In the genomic region with DNA sequence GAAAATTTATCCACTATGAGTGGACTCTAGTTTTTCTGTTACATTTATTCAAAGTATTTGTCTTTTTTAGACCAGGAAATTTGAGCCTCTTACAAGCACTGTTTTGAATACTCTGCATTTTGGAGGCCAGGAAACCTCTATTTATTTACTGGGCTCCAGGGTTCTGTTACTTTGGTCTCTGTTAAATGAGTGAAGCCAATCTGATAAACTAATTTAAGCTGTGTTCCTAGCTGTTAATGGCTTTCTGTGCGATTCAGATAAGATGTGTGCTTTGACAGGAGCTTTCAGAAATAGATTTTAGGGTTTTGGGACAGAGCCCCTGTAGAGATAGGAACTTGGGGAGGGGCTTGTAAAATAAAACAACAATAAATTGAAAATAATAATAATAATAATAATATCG, we compare ENCODE assay signal across 17 cellular contexts. TPM values are rescaled to one million over a fixed set of nuclear protein-coding genes. Genes with fewer than 3 reads are reported as not detected.
DNase-seq lines count a peak whose midpoint lies in the region; ATAC-seq, FAIRE-seq and TF ChIP-seq lines count a peak whose summit lies in the region.
"Had no signal": no experiment of that assay in that cellular context is flagged by ENCODE, and none has a peak within 500 bp of the region (broad histone marks: within the 10 kb centered on the region; RNA-seq: fewer than 3 reads in every experiment).

No MANE protein-coding gene starts in this region.

- no TSS peak for BruUV-seq in mammary epithelial cell (replicated peaks; lab: Mats Ljungman, UMichigan)
- BruUV-seq in endothelial cell of umbilical vein (replicated peaks; lab: Mats Ljungman, UMichigan): no TSS peak

- H3K4me3 ChIP-seq in breast epithelium (no peak overlapping the region), mammary epithelial cell (replicated peaks in 1 of 3; ENCODE audit: insufficient read depth in 1 of 3, low read depth in 2 of 3, low read length in 3 of 3) (no peak overlapping the region), endothelial cell of umbilical vein (replicated peaks in 1 of 3; ENCODE audit: insufficient read depth in 1 of 3, low read depth in 1 of 3, low read length in 3 of 3) (no peak overlapping the region), MG63 (no peak overlapping the region)

- intact Hi-C loops in breast epithelium (cut with DNase I; ENCODE audit: low total_unique reads): no loop called here
- intact Hi-C loops in mammary epithelial cell (cut with micrococcal nuclease): no loop called here
- intact Hi-C loops in endothelial cell of umbilical vein (cut with micrococcal nuclease): no loop called here

- no peaks in the 10 kb centered on the region for H3K9me3 ChIP-seq in breast epithelium
- no peaks in the 10 kb centered on the region for H3K9me3 ChIP-seq in mammary epithelial cell (replicated peaks; ENCODE audit: insufficient read depth, low read length)
- no peaks in the 10 kb centered on the region for H3K9me3 ChIP-seq in endothelial cell of umbilical vein (replicated peaks; ENCODE audit: control insufficient read depth, insufficient read depth, low read length)
- H3K9me3 ChIP-seq in MG63: no peaks in the 10 kb centered on the region

- H3K36me3 ChIP-seq in breast epithelium: no peaks in the 10 kb centered on the region
- no peaks in the 10 kb centered on the region for H3K36me3 ChIP-seq in mammary epithelial cell (ENCODE audit: insufficient read depth, low read length)
- no peaks in the 10 kb centered on the region for H3K36me3 ChIP-seq in endothelial cell of umbilical vein (ENCODE audit: control insufficient read depth in 2 of 2, extremely low read depth in 1 of 2, insufficient read depth in 2 of 2, low read length in 2 of 2)
- no peaks in the 10 kb centered on the region for H3K36me3 ChIP-seq in MG63

- FAIRE-seq in endothelial cell of umbilical vein (lab: Jason Lieb, UNC): no peak

- H4K20me1 ChIP-seq in mammary epithelial cell (ENCODE audit: insufficient read depth, low read length) (no peaks in the 10 kb centered on the region), endothelial cell of umbilical vein (replicated peaks; ENCODE audit: control insufficient read depth, extremely low read depth, insufficient read depth, low read length) (no peaks in the 10 kb centered on the region)

- CTCF ChIA-PET in mammary epithelial cell (lab: Charles Lee; ENCODE audit: low non-redundant PET): no interaction called here
- CTCF ChIA-PET in endothelial cell of umbilical vein (lab: Charles Lee): interaction anchor here (1.2 to 2.7 kb wide), 4 partner anchors 14 to 550 kb away, joined by 3 to 16 read pairs (median 4); no protein-coding TSS in a partner anchor

- in situ Hi-C loops in mammary epithelial cell (cut with MboI; ENCODE audit: low sequenced_read_pairs in 2 of 2): no loop called here

- H3K4me2 ChIP-seq in mammary epithelial cell (ENCODE audit: insufficient read depth, low read depth, low read length) (no peak overlapping the region), endothelial cell of umbilical vein (ENCODE audit: insufficient read depth, low read length) (no peak overlapping the region)

- dilution Hi-C loops in mammary epithelial cell (cut with HindIII; ENCODE audit: low sequenced_read_pairs) (no loop called here), endothelial cell of umbilical vein (cut with MboI; ENCODE audit: extremely low pct_ligation_motif_present, low sequenced_read_pairs) (no loop called here)

- ATAC-seq in GM21723 (IDR thresholded peaks at IDR 0.05; ENCODE audit: unreplicated experiment) (no peak), GM18517 (IDR thresholded peaks at IDR 0.05; ENCODE audit: unreplicated experiment) (no peak)

- DNase-seq in breast epithelium (ENCODE audit: low spot score in 2 of 2): no peak
- no peak for DNase-seq in mammary epithelial cell
- DNase-seq in SK-N-DZ (ENCODE audit: low spot score): peak; percentile 38
- peak; percentile 28 for DNase-seq in endothelial cell of umbilical vein (ENCODE audit: low read depth, low spot score)
- DNase-seq in MG63: no peak
- DNase-seq: 8988T; C1 segment of cervical spinal cord; CD4-positive, alpha-beta T cell; DMS153; DMS79 treated with DMSO at 0.1 percent for 48 hours; EL; GDM1; GOT3; H9 had no signal

- H3K9ac ChIP-seq in mammary epithelial cell (ENCODE audit: insufficient read depth, low read length) (no peak overlapping the region), endothelial cell of umbilical vein (replicated peaks; ENCODE audit: extremely low read depth, insufficient read depth, low read length) (no peak overlapping the region)

- WGBS in mammary epithelial cell (ENCODE audit: low coverage, missing lambda C conversion rate): 97% methylated on average over 2 of the region's 2 CpGs

- no peak overlapping the region for H2AFZ ChIP-seq in mammary epithelial cell (ENCODE audit: low read depth, low read length)
- no peak overlapping the region for H2AFZ ChIP-seq in endothelial cell of umbilical vein (ENCODE audit: low read depth, low read length)

- H3K79me2 ChIP-seq in mammary epithelial cell (ENCODE audit: insufficient read depth, low read length): no peaks in the 10 kb centered on the region
- H3K79me2 ChIP-seq in endothelial cell of umbilical vein (ENCODE audit: control insufficient read depth, insufficient read depth, low read length): no peaks in the 10 kb centered on the region

- TF ChIP-seq CTCF in breast epithelium (IDR thresholded peaks at IDR 0.05): no peak
- no peak for TF ChIP-seq CTCF in mammary epithelial cell (conservative IDR thresholded peaks at IDR 0.05 in 1 of 2, IDR thresholded peaks at IDR 0.05 in 1 of 2; ENCODE audit: extremely low read depth in 1 of 2, insufficient read depth in 1 of 2, low read depth in 1 of 2, low read length in 2 of 2)
- TF ChIP-seq CTCF in endothelial cell of umbilical vein (IDR thresholded peaks at IDR 0.05; ENCODE audit: extremely low read depth in 1 of 2, insufficient read depth in 1 of 2, low read depth in 1 of 2, low read length in 2 of 2): no peak

- POLR2A ChIA-PET in endothelial cell of umbilical vein (lab: Charles Lee): no interaction called here

- H3K4me1 ChIP-seq in breast epithelium (peaks cover 0 to 7% of the 10 kb centered on the region in 2 donors), mammary epithelial cell (ENCODE audit: insufficient read depth, low read length) (peaks cover 14% of the 10 kb centered on the region), endothelial cell of umbilical vein (ENCODE audit: control insufficient read depth, extremely low read depth, insufficient read depth, low read length) (no peaks in the 10 kb centered on the region)

- H3K27me3 ChIP-seq in breast epithelium: no peaks in the 10 kb centered on the region
- no peaks in the 10 kb centered on the region for H3K27me3 ChIP-seq in mammary epithelial cell (ENCODE audit: insufficient read depth, low read length)
- H3K27me3 ChIP-seq in endothelial cell of umbilical vein (ENCODE audit: control insufficient read depth in 2 of 2, insufficient read depth in 2 of 2, low read length in 2 of 2): no peaks in the 10 kb centered on the region
- H3K27me3 ChIP-seq in MG63: peaks cover 3% of the 10 kb centered on the region; the same call in 1 of the 2 replicates

- TF ChIP-seq POLR2A in breast epithelium (IDR thresholded peaks at IDR 0.05): no peak
- TF ChIP-seq POLR2A in endothelial cell of umbilical vein (IDR thresholded peaks at IDR 0.05; ENCODE audit: low read depth, low read length): no peak

- H3K9me1 ChIP-seq in endothelial cell of umbilical vein (replicated peaks; ENCODE audit: control insufficient read depth, extremely low read depth, insufficient read depth, low read length): no peaks in the 10 kb centered on the region

- H3K27ac ChIP-seq in breast epithelium (peak overlapping the region; percentile 59 to 87), mammary epithelial cell (ENCODE audit: insufficient read depth, low read depth, low read length) (no peak overlapping the region), endothelial cell of umbilical vein (ENCODE audit: insufficient read depth, low read depth, low read length) (no peak overlapping the region)

TF ChIP-seq in endothelial cell of umbilical vein, 7 proteins besides CTCF, POLR2A, EP300 and RAD21:
- TF ChIP-seq POLR2AphosphoS5 (IDR thresholded peaks at IDR 0.05; ENCODE audit: insufficient read depth, low read depth, low read length): no peak

RNA-seq across cellular contexts. Expression of gene ACKR1, which starts 23.9 kb away (rescaled TPM):
- total RNA-seq in breast epithelium (10 to 100 TPM; 32.3 to 83.2 (median 81.9) TPM), mammary epithelial cell (not detected), endothelial cell of umbilical vein (0.15 and 0.85 TPM in 2 replicates)
- polyA plus RNA-seq in mammary epithelial cell (not detected), endothelial cell of umbilical vein (1.3 and 1.4 TPM in 2 replicates)
- polyA minus RNA-seq in mammary epithelial cell (not detected), endothelial cell of umbilical vein (0.51 and 1.4 TPM in 2 replicates)
- polyA plus RNA-seq in SK-N-DZ (2014; cell fraction: cytosol; rRNA removed): 0.08 and 0.31 TPM in 2 replicates
- polyA plus RNA-seq in SK-N-DZ (2014; cell fraction: nucleus; rRNA removed): 0.13 and 0.97 TPM in 2 replicates
- 0.93 and 1.0 TPM in 2 replicates for polyA plus RNA-seq in endothelial cell of umbilical vein (2011; cell fraction: cytosol; rRNA removed)
- polyA plus RNA-seq in endothelial cell of umbilical vein (2011; cell fraction: nucleus; rRNA removed): 4.1 and 5.0 TPM in 2 replicates
- 0.52 and 0.82 TPM in 2 replicates for polyA plus RNA-seq in endothelial cell of umbilical vein (2012)
- polyA minus RNA-seq in endothelial cell of umbilical vein (2011; cell fraction: cytosol; rRNA and poly(A)+ RNA removed): not detected
- 0.43 and 1.8 TPM in 2 replicates for polyA minus RNA-seq in endothelial cell of umbilical vein (2011; cell fraction: nucleus; rRNA and poly(A)+ RNA removed)
- not detected in 2 replicates for total RNA-seq in MG63 (2014; rRNA removed; shearing (Covaris generic); ENCODE audit: low replicate concordance)
- total RNA-seq: B cell; CD4-positive, alpha-beta T cell had no signal

RNA-seq across cellular contexts. Expression of gene CADM3, which starts 57.1 kb away (rescaled TPM):
- total RNA-seq in breast epithelium (10 to 100 TPM in 2 of 3 donors, 1 to 10 TPM in 1; 5.2 to 22.6 (median 15.2) TPM), mammary epithelial cell (under 1 TPM in 1 of 2 donors, not detected in 1; 0.67 TPM), endothelial cell of umbilical vein (2.7 and 4.1 TPM in 2 replicates)
- polyA plus RNA-seq in mammary epithelial cell (0.03 TPM), endothelial cell of umbilical vein (6.0 and 6.9 TPM in 2 replicates)
- polyA minus RNA-seq in mammary epithelial cell (not detected), endothelial cell of umbilical vein (3.1 and 6.6 TPM in 2 replicates)
- polyA plus RNA-seq in SK-N-DZ (2014; cell fraction: cytosol; rRNA removed): 9.9 and 11.3 TPM in 2 replicates
- polyA plus RNA-seq in SK-N-DZ (2014; cell fraction: nucleus; rRNA removed): 4.1 and 5.1 TPM in 2 replicates
- 8.2 and 11.1 TPM in 2 replicates for polyA plus RNA-seq in endothelial cell of umbilical vein (2011; cell fraction: cytosol; rRNA removed)
- polyA plus RNA-seq in endothelial cell of umbilical vein (2011; cell fraction: nucleus; rRNA removed): 6.8 and 9.4 TPM in 2 replicates
- polyA plus RNA-seq in endothelial cell of umbilical vein (2012): 5.6 and 7.1 TPM in 2 replicates
- polyA minus RNA-seq in endothelial cell of umbilical vein (2011; cell fraction: cytosol; rRNA and poly(A)+ RNA removed): not detected
- polyA minus RNA-seq in endothelial cell of umbilical vein (2011; cell fraction: nucleus; rRNA and poly(A)+ RNA removed): 1.2 and 2.5 TPM in 2 replicates
- total RNA-seq in MG63 (2014; rRNA removed; shearing (Covaris generic); ENCODE audit: low replicate concordance): not detected in 2 replicates
- total RNA-seq: CD4-positive, alpha-beta T cell had no signal

Comparison
In these comparisons a context has a peak if more than half of its experiments do, and no peak if none do; other contexts are left out.
1. H3K27ac ChIP-seq: peak in breast epithelium (2 of 2); none in mammary epithelial cell (single experiment) and endothelial cell of umbilical vein (single experiment).
2. RNA of gene ACKR1, which starts 23.9 kb away (total RNA-seq): 32.3 to 83.2 TPM in breast epithelium; 0.15 to 0.85 TPM in endothelial cell of umbilical vein, not detected in mammary epithelial cell and not detected in MG63; every median in the first group is over 10 times any median in the second.
3. DNase-seq: peak in SK-N-DZ (single experiment) and endothelial cell of umbilical vein (single experiment); none in breast epithelium (0 of 2), mammary epithelial cell (single experiment) and MG63 (single experiment).